9 cellular contexts compared by ENCODE assay signal in genomic region chr4:182846041-182846440, GRCh38.
"Had no signal": no experiment of that assay in that cellular context is flagged by ENCODE, and none has a peak within 500 bp of the region (broad histone marks: within the 10 kb centered on the region; RNA-seq: fewer than 3 reads in every experiment).

No MANE protein-coding gene starts in this region.

- H3K4me1 ChIP-seq: HAP-1 had no signal

- H3K4me3 ChIP-seq: GM23248, HAP-1, K562 had no signal

- FAIRE-seq: H1, H54, HTR-8/SVneo, K562 had no signal

- ATAC-seq: HCT116, K562 had no signal

- H3K9me3 ChIP-seq: HAP-1 had no signal

- DNase-seq: GM23248, HFFc6, IMR-90 had no signal

- H3K27ac ChIP-seq: GM23248 had no signal

- H3K36me3 ChIP-seq: HAP-1 had no signal
